ENCODE assay signal across 8 cellular contexts in the genomic region with DNA sequence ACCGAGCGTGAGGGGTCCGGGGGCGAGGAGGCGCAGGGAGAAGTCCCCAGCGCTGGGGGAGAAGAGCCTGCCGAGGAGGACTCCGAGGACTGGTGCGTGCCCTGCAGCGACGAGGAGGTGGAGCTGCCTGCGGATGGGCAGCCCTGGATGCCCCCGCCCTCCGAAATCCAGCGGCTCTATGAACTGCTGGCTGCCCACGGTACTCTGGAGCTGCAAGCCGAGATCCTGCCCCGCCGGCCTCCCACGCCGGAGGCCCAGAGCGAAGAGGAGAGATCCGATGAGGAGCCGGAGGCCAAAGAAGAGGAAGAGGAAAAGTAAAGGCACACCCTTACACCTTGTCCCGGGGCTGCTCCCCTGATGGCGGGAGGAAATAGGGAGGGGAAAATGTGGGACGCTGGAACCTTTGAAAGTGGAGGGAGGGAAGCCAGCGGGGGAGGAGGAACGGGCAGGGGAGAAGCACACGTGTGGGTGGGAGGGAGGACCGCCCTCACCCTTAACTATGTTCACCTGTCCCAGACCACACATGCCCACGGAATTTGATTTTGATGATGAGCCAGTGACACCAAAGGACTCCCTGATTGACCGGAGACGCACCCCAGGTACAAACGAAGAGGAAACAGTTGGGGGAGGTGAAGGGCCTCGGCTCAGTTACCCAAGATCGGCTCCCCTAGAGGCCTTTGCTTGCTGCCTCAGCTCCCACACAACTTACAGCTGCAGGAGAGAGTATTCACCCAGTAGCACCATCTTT. TPM values are rescaled to one million over a fixed set of nuclear protein-coding genes. Genes with fewer than 3 reads are reported as not detected.
DNase-seq lines count a peak whose midpoint lies in the region; ATAC-seq and TF ChIP-seq lines count a peak whose summit lies in the region.

No MANE protein-coding gene starts in this region.

- in situ Hi-C loops in Caki2 (cut with HindIII; ENCODE audit: low pct_unique_long_range_greater_than_20kb, low sequenced_read_pairs), result no loop called here

- H3K4me1 Mint-ChIP-seq in IgD-negative memory B cell (peaks cover 35 to 42% (median 40%) of the 10 kb centered on the region in 3 donors), brain (peaks cover 86% of the 10 kb centered on the region)

- H3K27me3 Mint-ChIP-seq in IgD-negative memory B cell (peaks cover 2% of the 10 kb centered on the region), brain (peaks cover 10% of the 10 kb centered on the region)

- no peak for TF ChIP-seq CTCF in brain (conservative IDR thresholded peaks at IDR 0.05)

- H3K4me3 Mint-ChIP-seq in IgD-negative memory B cell (peak overlapping the region; percentile 89 to 99 (median 98)), brain (peak overlapping the region; percentile 87 to 99 (median 96))

- H3K27ac Mint-ChIP-seq in IgD-negative memory B cell, result peak overlapping the region; percentile 89 to 99 (median 95)
- peak overlapping the region; percentile 92 to 100 (median 99) for H3K27ac Mint-ChIP-seq in brain

- peaks cover 5% of the 10 kb centered on the region for H3K36me3 Mint-ChIP-seq in IgD-negative memory B cell
- peaks cover 29% of the 10 kb centered on the region for H3K36me3 Mint-ChIP-seq in brain

- peak; percentile 14 for ATAC-seq in GM19463 (IDR thresholded peaks at IDR 0.05; ENCODE audit: unreplicated experiment)
- no peak for ATAC-seq in HG03378 (IDR thresholded peaks at IDR 0.05; ENCODE audit: unreplicated experiment)

- H3K9me3 Mint-ChIP-seq in IgD-negative memory B cell (no peaks in the 10 kb centered on the region), brain (peaks cover 0 to 4% (median 0%) of the 10 kb centered on the region in 5 experiments)

- DNase-seq in Caki2 (ENCODE audit: low read depth), result peak; percentile 83
- peak; percentile 69 for DNase-seq in SKM-1 treated with dmso at 0.1 percent for 144 hours (lab: John Stamatoyannopoulos, UW; ENCODE audit: unreplicated experiment)
- DNase-seq in iris pigment epithelial cell (ENCODE audit: low read depth), result peak; percentile 66
- peak; percentile 86 for DNase-seq in stimulated activated CD4-positive, alpha-beta T cell treated with anti-CD3 and anti-CD28 coated beads, Interleukin-15, amount 100 ng/mL, for 24 hours

RNA-seq across cellular contexts. Expression of gene PAGR1, which starts 0.9 kb away (rescaled TPM):
- 117 and 122 TPM in 2 replicates for total RNA-seq in Caki2 (2014; rRNA removed; shearing (Covaris generic); ENCODE audit: low replicate concordance)
- 59.6 TPM for polyA plus RNA-seq in IgD-negative memory B cell
- polyA plus RNA-seq in brain (ENCODE audit: insufficient read depth, low read depth, low replicate concordance), result 57.0 TPM

RNA-seq across cellular contexts. Expression of gene MVP, which starts 3.4 kb away (rescaled TPM):
- 282 and 291 TPM in 2 replicates for total RNA-seq in Caki2 (2014; rRNA removed; shearing (Covaris generic); ENCODE audit: low replicate concordance)
- polyA plus RNA-seq in IgD-negative memory B cell (90.3 TPM), brain (ENCODE audit: insufficient read depth, low read depth, low replicate concordance) (31.7 TPM)

RNA-seq across cellular contexts. Expression of gene PRRT2, which starts 4.9 kb away (rescaled TPM):
- not detected in 2 replicates for total RNA-seq in Caki2 (2014; rRNA removed; shearing (Covaris generic); ENCODE audit: low replicate concordance)
- polyA plus RNA-seq in IgD-negative memory B cell (not detected), brain (ENCODE audit: insufficient read depth, low read depth, low replicate concordance) (55.1 TPM)

RNA-seq across cellular contexts. Expression of gene MAZ, which starts 10.5 kb away (rescaled TPM):
- total RNA-seq in Caki2 (2014; rRNA removed; shearing (Covaris generic); ENCODE audit: low replicate concordance), result 339 and 403 TPM in 2 replicates
- polyA plus RNA-seq in IgD-negative memory B cell, result 22.9 TPM
- polyA plus RNA-seq in brain (ENCODE audit: insufficient read depth, low read depth, low replicate concordance), result 626 TPM

RNA-seq across cellular contexts. Expression of gene KIF22, which starts 26.3 kb away (rescaled TPM):
- 168 and 188 TPM in 2 replicates for total RNA-seq in Caki2 (2014; rRNA removed; shearing (Covaris generic); ENCODE audit: low replicate concordance)
- 34.7 TPM for polyA plus RNA-seq in IgD-negative memory B cell
- polyA plus RNA-seq in brain (ENCODE audit: insufficient read depth, low read depth, low replicate concordance), result 129 TPM

Comparison
In these comparisons a context has a peak if more than half of its experiments do, and no peak if none do; other contexts are left out.
1. RNA of gene PRRT2, which starts 4.9 kb away (polyA plus RNA-seq): 55.1 TPM in brain (single experiment); not detected in IgD-negative memory B cell (single experiment); every median in the first group is over 10 times any median in the second.
2. Peak in every context shown above with its lines, with median percentiles within 50 percentile points of each other: DNase-seq.